ENCODE assay signal across 32 cellular contexts in the genomic region with DNA sequence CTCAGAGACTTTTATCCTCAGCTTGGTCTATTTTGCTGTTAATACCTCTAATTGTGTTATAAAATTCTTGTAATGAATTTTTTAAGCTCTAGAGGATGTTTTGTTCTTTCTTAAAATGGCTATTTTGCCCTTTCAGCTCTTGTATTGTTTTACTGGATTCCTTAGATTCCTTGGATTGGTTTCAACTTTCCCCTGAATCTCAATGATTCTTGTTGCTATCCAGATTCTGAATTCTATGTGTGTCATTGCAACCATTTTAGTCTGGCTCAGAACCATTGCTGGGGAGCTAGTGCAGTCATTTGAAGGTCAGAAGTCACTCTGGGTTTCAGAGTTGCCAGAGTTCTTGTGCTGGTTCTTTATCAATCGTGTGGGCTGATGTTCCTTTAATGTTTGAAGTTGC. TPM values are rescaled to one million over a fixed set of nuclear protein-coding genes. Genes with fewer than 3 reads are reported as not detected.
A peak's percentile ranks its signal among the peaks of the same experiment; 100 is the strongest.
DNase-seq lines count a peak whose midpoint lies in the region; ATAC-seq and TF ChIP-seq lines count a peak whose summit lies in the region.
"Had no signal": no experiment of that assay in that cellular context is flagged by ENCODE, and none has a peak within 500 bp of the region (broad histone marks: within the 10 kb centered on the region; RNA-seq: fewer than 3 reads in every experiment).

No MANE protein-coding gene starts in this region.

- ATAC-seq in GM21723 (IDR thresholded peaks at IDR 0.05; ENCODE audit: unreplicated experiment): no peak
- ATAC-seq: activated CD4-positive, CD25-positive, alpha-beta regulatory T cell treated with anti-CD3 and anti-CD28 coated beads, Interleukin-2, amount 50 U/mL, for 24 hours; activated T-cell treated with anti-CD3 and anti-CD28 coated beads, Interleukin-2, amount 50 U/mL, for 72 hours; gastrocnemius medialis; left cardiac atrium; mucosa of descending colon; SK-N-SH treated with all-trans-retinoic acid at 6 μM for 48 hours; stimulated activated naive B cell treated with anti-CD40 and anti-IgM and Interleukin-4, amounts not matched to agents 10 μg/mL and 1 μg/mL and 100 μg/mL, for 72 hours; T-helper 17 cell had no signal

- TF ChIP-seq CTCF in AG04449 (IDR thresholded peaks at IDR 0.05; ENCODE audit: insufficient read depth, low read length, missing control alignments): no peak

- no peak for TF ChIP-seq RAD21 in Ishikawa (IDR thresholded peaks at IDR 0.05; ENCODE audit: low read depth)

- no peak for TF ChIP-seq EP300 in Ishikawa (IDR thresholded peaks at IDR 0.05; ENCODE audit: borderline replicate concordance)

- DNase-seq in AG04449 (ENCODE audit: low read depth, low spot score): peak; percentile 1
- DNase-seq in dedifferentiated amniotic fluid mesenchymal stem cell (ENCODE audit: extremely low spot score): peak; percentile 21
- DNase-seq in foreskin melanocyte: peak; percentile 46
- DNase-seq in DMS153 treated with DMSO at 0.1 percent for 48 hours (lab: John Stamatoyannopoulos, UW; ENCODE audit: unreplicated experiment): no peak
- DNase-seq in occipital lobe (lab: John Stamatoyannopoulos, UW): no peak
- no peak for DNase-seq in activated effector memory CD4-positive, alpha-beta T cell treated with anti-CD3 and anti-CD28 coated beads, Interleukin-2, amount 50 U/mL, for 16 hours
- DNase-seq: activated CD4-positive, alpha-beta T cell treated with anti-CD3 and anti-CD28 coated beads, Interleukin-2, amount 50 U/mL, for 48 hours; activated naive CD4-positive, alpha-beta T cell treated with Interleukin-2 at 50 U/mL for 16 hours; activated T-cell treated with anti-CD3 and anti-CD28 coated beads, Interleukin-2, amount 50 U/mL, for 72 hours; CD4-positive, alpha-beta T cell; DND-41; effector CD8-positive, alpha-beta T cell; gastrocnemius medialis; HCEC 1CT; left cardiac atrium; mucosa of descending colon; NCI-H1417 treated with DMSO at 0.1 percent for 48 hours; NCI-H2081; NCI-H2227 treated with DMSO at 0.1 percent for 48 hours; NCI-H526; PC-9; stimulated activated naive B cell treated with anti-CD40 and anti-IgM and Interleukin-4, amounts not matched to agents 10 μg/mL and 1 μg/mL and 100 μg/mL, for 72 hours; T-helper 17 cell; upper lobe of left lung had no signal

- POLR2A ChIA-PET in AG04449 (lab: Yijun Ruan, JAX): no interaction called here

- CTCF ChIA-PET in AG04449 (lab: Yijun Ruan, JAX): no interaction called here

- H3K4me3 ChIP-seq in AG04449 (ENCODE audit: low read depth, low read length): no peak overlapping the region
- H3K4me3 ChIP-seq: gastrocnemius medialis, lung, mucosa of descending colon, PC-9, skin epidermis, upper lobe of left lung had no signal

TF ChIP-seq in Ishikawa, 13 proteins besides CTCF, POLR2A, EP300 and RAD21:
- no peak for TF ChIP-seq EGR1 (IDR thresholded peaks at IDR 0.05)
- peak; percentile 50; the same call in 1 of the 2 replicates for TF ChIP-seq TEAD4 (IDR thresholded peaks at IDR 0.05)

RNA-seq across cellular contexts. Expression of gene OTOR, which starts 37.1 kb away (rescaled TPM):
- total RNA-seq in occipital lobe: 0.47 TPM
- total RNA-seq: A172; activated T-cell treated with anti-CD3 and anti-CD28 coated beads, Interleukin-2, amount 50 U/mL, for 72 hours; CD4-positive, alpha-beta T cell; gastrocnemius medialis; left cardiac atrium; lung; mucosa of descending colon; osteoblast; PC-9; T-helper 17 cell; upper lobe of left lung had no signal

RNA-seq across cellular contexts. Expression of gene SNRPB2, which starts 55.4 kb away (rescaled TPM):
- 71.3 TPM for total RNA-seq in occipital lobe

Comparison
In these comparisons a context has a peak if more than half of its experiments do, and no peak if none do; other contexts are left out.
1. DNase-seq: peak in AG04449 (single experiment), dedifferentiated amniotic fluid mesenchymal stem cell (single experiment) and foreskin melanocyte (single experiment); none in DMS153 treated with DMSO at 0.1 percent for 48 hours (single experiment), occipital lobe (single experiment) and activated effector memory CD4-positive, alpha-beta T cell treated with anti-CD3 and anti-CD28 coated beads, Interleukin-2, amount 50 U/mL, for 16 hours (single experiment).